In the genomic region with DNA sequence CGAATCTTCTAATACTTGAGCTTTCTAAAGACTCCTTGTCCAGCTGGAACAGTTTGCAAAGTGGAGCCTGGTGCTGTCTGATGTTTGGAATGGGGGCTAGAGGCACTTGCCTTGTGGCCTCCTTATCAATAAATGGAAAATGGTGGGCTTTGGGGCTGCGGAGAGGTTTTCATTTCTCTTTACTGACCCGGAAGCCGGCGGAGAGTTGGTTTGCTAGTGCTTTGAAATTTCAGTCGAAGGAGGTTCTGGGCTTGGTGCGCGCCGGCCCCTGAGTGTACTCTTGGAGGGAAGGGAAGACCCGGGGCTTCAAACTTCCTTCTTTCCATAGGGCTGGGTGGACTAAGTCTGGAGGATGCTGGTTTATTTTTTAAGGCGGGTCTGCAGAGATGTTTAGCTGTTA, we compare ENCODE assay signal across 7 cellular contexts. TPM values are rescaled to one million over a fixed set of nuclear protein-coding genes. Genes with fewer than 3 reads are reported as not detected.
A peak's percentile ranks its signal among the peaks of the same experiment; 100 is the strongest.
DNase-seq lines count a peak whose midpoint lies in the region; ATAC-seq lines count a peak whose summit lies in the region.

No MANE protein-coding gene starts in this region.

- ATAC-seq in GM18498 (IDR thresholded peaks at IDR 0.05; ENCODE audit: unreplicated experiment) = peak; percentile 1
- ATAC-seq in HG03135 (IDR thresholded peaks at IDR 0.05; ENCODE audit: unreplicated experiment) = no peak

- no peaks in the 10 kb centered on the region for H3K36me3 ChIP-seq in trophoblast cell (ENCODE audit: control insufficient read depth in 1 of 2, insufficient read depth in 2 of 2, low read length in 2 of 2)

- peak overlapping the region; percentile 93 for H3K4me3 ChIP-seq in trophoblast cell (ENCODE audit: low read depth, low read length)

- no peak overlapping the region for H2BK12ac ChIP-seq in trophoblast cell (ENCODE audit: low read length)

- peaks cover 5 to 10% of the 10 kb centered on the region in 2 experiments for H3K4me1 ChIP-seq in trophoblast cell (ENCODE audit: control insufficient read depth in 1 of 2, insufficient read depth in 2 of 2, low read length in 2 of 2)

- no peak overlapping the region for H3K27ac ChIP-seq in trophoblast cell (ENCODE audit: low read depth, low read length)

- H2AFZ ChIP-seq in trophoblast cell (ENCODE audit: insufficient read depth, low read length, poor library complexity) = peak overlapping the region; percentile 41

- H3K4ac ChIP-seq in trophoblast cell (ENCODE audit: low read depth, low read length) = no peak overlapping the region

- H3K4me2 ChIP-seq in trophoblast cell (ENCODE audit: low read length) = peak overlapping the region; percentile 99

- WGBS in trophoblast cell (ENCODE audit: extremely low coverage, insufficient coverage, insufficient read length) = no CpG with 5 or more reads among the region's 11 CpGs

- H3K9me3 ChIP-seq in trophoblast cell (ENCODE audit: insufficient read depth, low read depth, low read length) = no peaks in the 10 kb centered on the region

- no peak overlapping the region for H3K23ac ChIP-seq in trophoblast cell (ENCODE audit: low read length)

- H3K14ac ChIP-seq in trophoblast cell (ENCODE audit: low read length) = no peak overlapping the region

- H4K8ac ChIP-seq in trophoblast cell (ENCODE audit: low read depth, low read length) = no peak overlapping the region

- H2BK120ac ChIP-seq in trophoblast cell (ENCODE audit: insufficient read depth, low read length, poor library complexity) = no peak overlapping the region

- no peaks in the 10 kb centered on the region for H3K27me3 ChIP-seq in trophoblast cell (ENCODE audit: insufficient read depth, low read length)

- peaks cover 6% of the 10 kb centered on the region for H3K79me2 ChIP-seq in trophoblast cell (ENCODE audit: control insufficient read depth, insufficient read depth, low read length, poor library complexity)

- H4K91ac ChIP-seq in trophoblast cell (ENCODE audit: low read depth, low read length) = no peak overlapping the region

- H3K18ac ChIP-seq in trophoblast cell (ENCODE audit: low read length) = no peak overlapping the region

- no peak overlapping the region for H4K12ac ChIP-seq in trophoblast cell (ENCODE audit: low read depth, low read length)

- peaks cover 3% of the 10 kb centered on the region for H3K79me1 ChIP-seq in trophoblast cell (ENCODE audit: low read length)

- H2AK5ac ChIP-seq in trophoblast cell (ENCODE audit: low read length) = no peak overlapping the region

- H2BK5ac ChIP-seq in trophoblast cell (ENCODE audit: low read depth, low read length, poor library complexity) = no peak overlapping the region

- DNase-seq in NCI-H146 (lab: John Stamatoyannopoulos, UW) = peak; percentile 34
- DNase-seq in activated T-cell treated with anti-CD3 and anti-CD28 coated beads, Interleukin-2, amount 50 U/mL, for 1 hour = peak; percentile 25
- peak; percentile 24 for DNase-seq in glomerular visceral epithelial cell (ENCODE audit: extremely low spot score)
- peak in 1 of 2 donors; percentile 17 for DNase-seq in trophoblast cell
- no peak for DNase-seq in middle frontal gyrus (ENCODE audit: extremely low spot score, low spot score)

- H3K9ac ChIP-seq in trophoblast cell (ENCODE audit: low read length) = peak overlapping the region; percentile 67

RNA-seq across cellular contexts. Expression of gene RPIA, which starts 0.7 kb away (rescaled TPM):
- polyA plus RNA-seq in trophoblast cell (2013) = 7.5 and 7.8 TPM in 2 replicates
